1 cellular context compared by ENCODE assay signal in genomic region chr2:186718895-186719294, GRCh38.
A peak's percentile ranks its signal among the peaks of the same experiment; 100 is the strongest.
TF ChIP-seq lines count a peak whose summit lies in the region.

No MANE protein-coding gene starts in this region.

TF ChIP-seq in neural cell, 6 proteins besides CTCF, POLR2A, EP300 and RAD21:
- TF ChIP-seq POLR2AphosphoS5 (IDR thresholded peaks at IDR 0.05), result peak; percentile 99
- TF ChIP-seq TAF1 (IDR thresholded peaks at IDR 0.05; ENCODE audit: low read depth), result no peak
- no peak for TF ChIP-seq EZH2 (IDR thresholded peaks at IDR 0.05; ENCODE audit: borderline replicate concordance, insufficient read depth, low read length, poor library complexity, severe bottlenecking)
- peak; percentile 99 for TF ChIP-seq REST (IDR thresholded peaks at IDR 0.05; ENCODE audit: borderline replicate concordance)
- peak; percentile 13 for TF ChIP-seq SMC3 (conservative IDR thresholded peaks at IDR 0.05; ENCODE audit: poor library complexity)
- peak; percentile 52 for TF ChIP-seq MXI1 (conservative IDR thresholded peaks at IDR 0.05; ENCODE audit: poor library complexity, severe bottlenecking)
